ENCODE assay signal across 1 cellular context in the genomic region with DNA sequence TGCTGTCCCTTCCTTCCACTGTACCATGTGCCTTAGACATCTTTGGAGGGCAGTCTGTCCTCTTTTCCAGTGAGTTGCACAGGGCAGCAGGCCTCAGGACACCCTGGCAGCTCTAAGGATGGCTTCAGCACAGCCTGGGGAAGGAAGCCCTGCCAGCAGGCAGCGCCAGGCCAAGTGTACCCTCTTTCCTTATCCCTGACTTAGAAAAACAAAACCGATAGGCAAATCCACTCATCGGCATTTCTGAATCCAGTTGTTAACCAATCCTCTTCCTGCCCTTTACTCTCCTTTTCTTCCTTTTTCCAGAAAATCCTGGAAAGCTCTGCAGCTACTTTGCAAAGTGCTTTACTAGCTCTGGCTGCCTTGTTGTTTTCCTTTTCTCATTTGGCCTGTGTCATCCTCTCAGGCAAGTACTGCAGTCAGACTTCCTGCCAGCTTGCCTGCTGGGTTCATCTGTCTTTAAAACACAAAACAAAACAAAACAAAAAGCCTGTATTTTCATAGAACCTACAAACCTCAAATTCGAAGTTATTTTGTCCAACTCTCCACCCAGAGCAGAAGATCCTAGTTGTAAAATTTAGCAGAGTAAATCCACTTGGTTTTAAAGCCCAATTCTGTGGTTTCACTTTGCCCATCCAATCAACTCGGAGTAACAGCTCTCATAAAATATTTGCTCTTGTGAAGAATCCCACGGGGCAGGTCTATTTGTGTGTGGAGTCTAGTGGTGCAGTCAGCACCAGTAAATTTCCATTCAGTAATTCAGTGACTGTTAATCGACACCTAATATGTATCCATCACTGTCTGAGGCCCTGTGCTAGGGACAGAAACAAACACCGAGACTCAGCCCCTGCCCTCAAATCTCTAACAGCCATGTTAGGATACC.
TF ChIP-seq lines count a peak whose summit lies in the region.

No MANE protein-coding gene starts in this region.

TF ChIP-seq in HepG2, 621 proteins besides CTCF, POLR2A, EP300 and RAD21 (continued from another document):
- TF ChIP-seq, protein P1, sequence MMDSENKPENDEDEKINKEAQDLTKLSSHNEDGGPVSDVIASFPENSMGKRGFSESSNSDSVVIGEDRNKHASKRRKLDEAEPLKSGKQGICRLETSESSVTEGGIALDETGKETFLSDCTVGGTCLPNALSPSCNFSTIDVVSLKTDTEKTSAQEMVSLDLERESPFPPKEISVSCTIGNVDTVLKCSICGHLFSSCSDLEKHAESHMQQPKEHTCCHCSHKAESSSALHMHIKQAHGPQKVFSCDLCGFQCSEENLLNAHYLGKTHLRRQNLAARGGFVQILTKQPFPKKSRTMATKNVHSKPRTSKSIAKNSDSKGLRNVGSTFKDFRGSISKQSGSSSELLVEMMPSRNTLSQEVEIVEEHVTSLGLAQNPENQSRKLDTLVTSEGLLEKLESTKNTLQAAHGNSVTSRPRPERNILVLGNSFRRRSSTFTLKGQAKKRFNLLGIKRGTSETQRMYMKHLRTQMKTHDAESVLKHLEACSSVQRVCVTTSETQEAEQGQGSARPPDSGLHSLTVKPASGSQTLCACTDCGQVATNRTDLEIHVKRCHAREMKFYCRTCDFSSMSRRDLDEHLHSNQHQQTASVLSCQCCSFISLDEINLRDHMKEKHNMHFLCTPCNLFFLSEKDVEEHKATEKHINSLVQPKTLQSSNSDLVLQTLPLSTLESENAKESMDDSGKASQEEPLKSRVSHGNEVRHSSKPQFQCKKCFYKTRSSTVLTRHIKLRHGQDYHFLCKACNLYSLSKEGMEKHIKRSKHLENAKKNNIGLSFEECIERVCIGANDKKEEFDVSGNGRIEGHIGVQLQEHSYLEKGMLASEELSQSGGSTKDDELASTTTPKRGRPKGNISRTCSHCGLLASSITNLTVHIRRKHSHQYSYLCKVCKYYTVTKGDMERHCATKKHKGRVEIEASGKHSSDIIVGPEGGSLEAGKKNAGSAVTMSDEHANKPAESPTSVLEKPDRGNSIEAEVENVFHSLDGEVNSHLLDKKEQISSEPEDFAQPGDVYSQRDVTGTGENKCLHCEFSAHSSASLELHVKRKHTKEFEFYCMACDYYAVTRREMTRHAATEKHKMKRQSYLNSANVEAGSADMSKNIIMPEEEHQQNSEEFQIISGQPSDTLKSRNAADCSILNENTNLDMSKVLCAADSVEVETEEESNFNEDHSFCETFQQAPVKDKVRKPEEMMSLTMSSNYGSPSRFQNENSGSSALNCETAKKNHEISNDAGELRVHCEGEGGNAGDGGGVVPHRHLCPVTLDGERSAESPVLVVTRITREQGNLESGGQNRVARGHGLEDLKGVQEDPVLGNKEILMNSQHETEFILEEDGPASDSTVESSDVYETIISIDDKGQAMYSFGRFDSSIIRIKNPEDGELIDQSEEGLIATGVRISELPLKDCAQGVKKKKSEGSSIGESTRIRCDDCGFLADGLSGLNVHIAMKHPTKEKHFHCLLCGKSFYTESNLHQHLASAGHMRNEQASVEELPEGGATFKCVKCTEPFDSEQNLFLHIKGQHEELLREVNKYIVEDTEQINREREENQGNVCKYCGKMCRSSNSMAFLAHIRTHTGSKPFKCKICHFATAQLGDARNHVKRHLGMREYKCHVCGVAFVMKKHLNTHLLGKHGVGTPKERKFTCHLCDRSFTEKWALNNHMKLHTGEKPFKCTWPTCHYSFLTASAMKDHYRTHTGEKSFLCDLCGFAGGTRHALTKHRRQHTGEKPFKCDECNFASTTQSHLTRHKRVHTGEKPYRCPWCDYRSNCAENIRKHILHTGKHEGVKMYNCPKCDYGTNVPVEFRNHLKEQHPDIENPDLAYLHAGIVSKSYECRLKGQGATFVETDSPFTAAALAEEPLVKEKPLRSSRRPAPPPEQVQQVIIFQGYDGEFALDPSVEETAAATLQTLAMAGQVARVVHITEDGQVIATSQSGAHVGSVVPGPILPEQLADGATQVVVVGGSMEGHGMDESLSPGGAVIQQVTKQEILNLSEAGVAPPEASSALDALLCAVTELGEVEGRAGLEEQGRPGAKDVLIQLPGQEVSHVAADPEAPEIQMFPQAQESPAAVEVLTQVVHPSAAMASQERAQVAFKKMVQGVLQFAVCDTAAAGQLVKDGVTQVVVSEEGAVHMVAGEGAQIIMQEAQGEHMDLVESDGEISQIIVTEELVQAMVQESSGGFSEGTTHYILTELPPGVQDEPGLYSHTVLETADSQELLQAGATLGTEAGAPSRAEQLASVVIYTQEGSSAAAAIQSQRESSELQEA (CRISPR knock-in tag; IDR thresholded peaks at IDR 0.05; ENCODE audit: not compliant biosample characterization): no peak
